ENCODE assay signal across 1 cellular context in the genomic region with DNA sequence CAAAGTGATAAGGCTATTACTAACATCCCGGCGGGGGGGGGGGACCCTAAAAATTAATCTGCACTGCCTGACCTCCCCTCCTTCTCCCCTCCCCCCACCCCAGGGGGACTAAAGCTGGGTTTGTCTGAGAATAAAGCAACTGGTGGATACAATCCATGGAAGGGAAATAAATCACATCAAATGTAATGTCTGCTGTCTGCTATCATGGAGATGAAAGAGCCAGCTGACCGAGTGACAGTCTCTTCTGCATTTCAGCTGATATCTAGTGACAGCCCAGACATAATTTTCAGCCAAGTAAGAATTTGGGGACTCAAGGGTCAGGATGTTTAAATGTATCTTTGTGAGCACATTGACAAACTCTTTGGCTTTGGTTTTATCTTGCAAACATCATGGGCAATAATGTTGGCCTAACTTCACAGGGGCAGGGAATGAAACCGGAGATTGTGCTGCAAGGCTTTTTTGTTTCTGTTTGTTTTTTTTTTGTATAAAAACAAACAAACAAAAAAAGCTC.
TF ChIP-seq lines count a peak whose summit lies in the region.

No MANE protein-coding gene starts in this region.

TF ChIP-seq in K562, 482 proteins besides CTCF, POLR2A, EP300 and RAD21 (continued from another document and continues in another):
- TF ChIP-seq PBX2 (CRISPR knock-in tag; IDR thresholded peaks at IDR 0.05; ENCODE audit: low read depth): no peak
- peak; percentile 50; the same call in 1 of the 2 replicates for TF ChIP-seq PBX2 (tag; conservative IDR thresholded peaks at IDR 0.05; ENCODE audit: low read depth)
- no peak for TF ChIP-seq ZNF445 (CRISPR knock-in tag; IDR thresholded peaks at IDR 0.05; ENCODE audit: low read depth)
- TF ChIP-seq IFI16 (CRISPR knock-in tag; IDR thresholded peaks at IDR 0.05): no peak
- no peak for TF ChIP-seq THRA (IDR thresholded peaks at IDR 0.05)
- TF ChIP-seq COPS2 (conservative IDR thresholded peaks at IDR 0.05): no peak
- TF ChIP-seq CBFA2T3 (IDR thresholded peaks at IDR 0.05): peak; percentile 76
- no peak for TF ChIP-seq NR2C2 (CRISPR knock-in tag; IDR thresholded peaks at IDR 0.05)
- no peak for TF ChIP-seq NR2C2 (tag; IDR thresholded peaks at IDR 0.05)
- TF ChIP-seq NFE2 (IDR thresholded peaks at IDR 0.05; ENCODE audit: low read depth): no peak
- no peak for TF ChIP-seq ZNF507 (tag; conservative IDR thresholded peaks at IDR 0.05)
- TF ChIP-seq ZNF586 (CRISPR knock-in tag; conservative IDR thresholded peaks at IDR 0.05): no peak
- TF ChIP-seq ZBTB1 (CRISPR knock-in tag; IDR thresholded peaks at IDR 0.05; ENCODE audit: borderline replicate concordance, low read depth): no peak
- no peak for TF ChIP-seq ZNF23 (CRISPR knock-in tag; IDR thresholded peaks at IDR 0.05)
- no peak for TF ChIP-seq FOXK1 (CRISPR knock-in tag; IDR thresholded peaks at IDR 0.05; ENCODE audit: borderline replicate concordance)
- TF ChIP-seq HNRNPK (IDR thresholded peaks at IDR 0.05; ENCODE audit: low read depth, low read length, poor library complexity, severe bottlenecking): no peak
- TF ChIP-seq, protein P1, sequence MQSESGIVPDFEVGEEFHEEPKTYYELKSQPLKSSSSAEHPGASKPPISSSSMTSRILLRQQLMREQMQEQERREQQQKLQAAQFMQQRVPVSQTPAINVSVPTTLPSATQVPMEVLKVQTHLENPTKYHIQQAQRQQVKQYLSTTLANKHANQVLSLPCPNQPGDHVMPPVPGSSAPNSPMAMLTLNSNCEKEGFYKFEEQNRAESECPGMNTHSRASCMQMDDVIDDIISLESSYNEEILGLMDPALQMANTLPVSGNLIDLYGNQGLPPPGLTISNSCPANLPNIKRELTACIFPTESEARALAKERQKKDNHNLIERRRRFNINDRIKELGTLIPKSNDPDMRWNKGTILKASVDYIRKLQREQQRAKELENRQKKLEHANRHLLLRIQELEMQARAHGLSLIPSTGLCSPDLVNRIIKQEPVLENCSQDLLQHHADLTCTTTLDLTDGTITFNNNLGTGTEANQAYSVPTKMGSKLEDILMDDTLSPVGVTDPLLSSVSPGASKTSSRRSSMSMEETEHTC (IDR thresholded peaks at IDR 0.05): no peak
- peak; percentile 42 for TF ChIP-seq TCF3 (CRISPR knock-in tag; IDR thresholded peaks at IDR 0.05)
- TF ChIP-seq ZNF444 (CRISPR knock-in tag; IDR thresholded peaks at IDR 0.05): no peak
- TF ChIP-seq ZNF695 (CRISPR knock-in tag; IDR thresholded peaks at IDR 0.05): no peak
- TF ChIP-seq BRF1 (IDR thresholded peaks at IDR 0.05; ENCODE audit: borderline replicate concordance, extremely low read depth, insufficient read length): no peak
- TF ChIP-seq PHF21A (IDR thresholded peaks at IDR 0.05; ENCODE audit: borderline replicate concordance, low read depth): no peak
- TF ChIP-seq TAF1 (IDR thresholded peaks at IDR 0.05; ENCODE audit: control insufficient read depth, extremely low read depth, insufficient read depth, low read length, severe bottlenecking): no peak
- TF ChIP-seq KHSRP (IDR thresholded peaks at IDR 0.05): no peak
- no peak for TF ChIP-seq SRSF3 (IDR thresholded peaks at IDR 0.05; ENCODE audit: insufficient read depth, low read length)
- TF ChIP-seq, protein P2, sequence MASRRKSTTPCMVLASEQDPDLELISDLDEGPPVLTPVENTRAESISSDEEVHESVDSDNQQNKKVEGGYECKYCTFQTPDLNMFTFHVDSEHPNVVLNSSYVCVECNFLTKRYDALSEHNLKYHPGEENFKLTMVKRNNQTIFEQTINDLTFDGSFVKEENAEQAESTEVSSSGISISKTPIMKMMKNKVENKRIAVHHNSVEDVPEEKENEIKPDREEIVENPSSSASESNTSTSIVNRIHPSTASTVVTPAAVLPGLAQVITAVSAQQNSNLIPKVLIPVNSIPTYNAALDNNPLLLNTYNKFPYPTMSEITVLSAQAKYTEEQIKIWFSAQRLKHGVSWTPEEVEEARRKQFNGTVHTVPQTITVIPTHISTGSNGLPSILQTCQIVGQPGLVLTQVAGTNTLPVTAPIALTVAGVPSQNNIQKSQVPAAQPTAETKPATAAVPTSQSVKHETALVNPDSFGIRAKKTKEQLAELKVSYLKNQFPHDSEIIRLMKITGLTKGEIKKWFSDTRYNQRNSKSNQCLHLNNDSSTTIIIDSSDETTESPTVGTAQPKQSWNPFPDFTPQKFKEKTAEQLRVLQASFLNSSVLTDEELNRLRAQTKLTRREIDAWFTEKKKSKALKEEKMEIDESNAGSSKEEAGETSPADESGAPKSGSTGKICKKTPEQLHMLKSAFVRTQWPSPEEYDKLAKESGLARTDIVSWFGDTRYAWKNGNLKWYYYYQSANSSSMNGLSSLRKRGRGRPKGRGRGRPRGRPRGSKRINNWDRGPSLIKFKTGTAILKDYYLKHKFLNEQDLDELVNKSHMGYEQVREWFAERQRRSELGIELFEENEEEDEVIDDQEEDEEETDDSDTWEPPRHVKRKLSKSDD (conservative IDR thresholded peaks at IDR 0.05; ENCODE audit: low read length): no peak
- TF ChIP-seq HCFC1 (IDR thresholded peaks at IDR 0.05; ENCODE audit: low read depth, low read length): no peak
- TF ChIP-seq, protein P3, sequence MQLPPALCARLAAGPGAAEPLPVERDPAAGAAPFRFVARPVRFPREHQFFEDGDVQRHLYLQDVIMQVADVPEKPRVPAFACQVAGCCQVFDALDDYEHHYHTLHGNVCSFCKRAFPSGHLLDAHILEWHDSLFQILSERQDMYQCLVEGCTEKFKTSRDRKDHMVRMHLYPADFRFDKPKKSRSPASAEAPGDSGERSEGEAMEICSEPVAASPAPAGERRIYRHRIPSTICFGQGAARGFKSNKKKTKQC (CRISPR knock-in tag; IDR thresholded peaks at IDR 0.05): no peak
- TF ChIP-seq, protein P4, sequence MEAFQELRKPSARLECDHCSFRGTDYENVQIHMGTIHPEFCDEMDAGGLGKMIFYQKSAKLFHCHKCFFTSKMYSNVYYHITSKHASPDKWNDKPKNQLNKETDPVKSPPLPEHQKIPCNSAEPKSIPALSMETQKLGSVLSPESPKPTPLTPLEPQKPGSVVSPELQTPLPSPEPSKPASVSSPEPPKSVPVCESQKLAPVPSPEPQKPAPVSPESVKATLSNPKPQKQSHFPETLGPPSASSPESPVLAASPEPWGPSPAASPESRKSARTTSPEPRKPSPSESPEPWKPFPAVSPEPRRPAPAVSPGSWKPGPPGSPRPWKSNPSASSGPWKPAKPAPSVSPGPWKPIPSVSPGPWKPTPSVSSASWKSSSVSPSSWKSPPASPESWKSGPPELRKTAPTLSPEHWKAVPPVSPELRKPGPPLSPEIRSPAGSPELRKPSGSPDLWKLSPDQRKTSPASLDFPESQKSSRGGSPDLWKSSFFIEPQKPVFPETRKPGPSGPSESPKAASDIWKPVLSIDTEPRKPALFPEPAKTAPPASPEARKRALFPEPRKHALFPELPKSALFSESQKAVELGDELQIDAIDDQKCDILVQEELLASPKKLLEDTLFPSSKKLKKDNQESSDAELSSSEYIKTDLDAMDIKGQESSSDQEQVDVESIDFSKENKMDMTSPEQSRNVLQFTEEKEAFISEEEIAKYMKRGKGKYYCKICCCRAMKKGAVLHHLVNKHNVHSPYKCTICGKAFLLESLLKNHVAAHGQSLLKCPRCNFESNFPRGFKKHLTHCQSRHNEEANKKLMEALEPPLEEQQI (IDR thresholded peaks at IDR 0.05): no peak
- peak; percentile 44 for TF ChIP-seq TAL1 (IDR thresholded peaks at IDR 0.05)
- TF ChIP-seq LARP7 (IDR thresholded peaks at IDR 0.05): no peak
- TF ChIP-seq FIP1L1 (IDR thresholded peaks at IDR 0.05; ENCODE audit: low read depth, low read length, poor library complexity, severe bottlenecking): no peak
- no peak for TF ChIP-seq ZBTB7A (IDR thresholded peaks at IDR 0.05; ENCODE audit: borderline replicate concordance, control insufficient read depth, low read depth, low read length)
- TF ChIP-seq MECOM (CRISPR knock-in tag; IDR thresholded peaks at IDR 0.05): no peak
- TF ChIP-seq TEAD4 (IDR thresholded peaks at IDR 0.05; ENCODE audit: low read length): 0 out of 2 replicates have a peak, but pooled peaks have one; percentile 10
- no peak for TF ChIP-seq TEAD4 (CRISPR knock-in tag; IDR thresholded peaks at IDR 0.05; ENCODE audit: borderline replicate concordance)
- TF ChIP-seq MYC (IDR thresholded peaks at IDR 0.05; ENCODE audit: low read depth, low read length): no peak
- TF ChIP-seq MYC (CRISPR knock-in tag; IDR thresholded peaks at IDR 0.05; ENCODE audit: borderline replicate concordance, low read depth): no peak
- TF ChIP-seq, protein P5, sequence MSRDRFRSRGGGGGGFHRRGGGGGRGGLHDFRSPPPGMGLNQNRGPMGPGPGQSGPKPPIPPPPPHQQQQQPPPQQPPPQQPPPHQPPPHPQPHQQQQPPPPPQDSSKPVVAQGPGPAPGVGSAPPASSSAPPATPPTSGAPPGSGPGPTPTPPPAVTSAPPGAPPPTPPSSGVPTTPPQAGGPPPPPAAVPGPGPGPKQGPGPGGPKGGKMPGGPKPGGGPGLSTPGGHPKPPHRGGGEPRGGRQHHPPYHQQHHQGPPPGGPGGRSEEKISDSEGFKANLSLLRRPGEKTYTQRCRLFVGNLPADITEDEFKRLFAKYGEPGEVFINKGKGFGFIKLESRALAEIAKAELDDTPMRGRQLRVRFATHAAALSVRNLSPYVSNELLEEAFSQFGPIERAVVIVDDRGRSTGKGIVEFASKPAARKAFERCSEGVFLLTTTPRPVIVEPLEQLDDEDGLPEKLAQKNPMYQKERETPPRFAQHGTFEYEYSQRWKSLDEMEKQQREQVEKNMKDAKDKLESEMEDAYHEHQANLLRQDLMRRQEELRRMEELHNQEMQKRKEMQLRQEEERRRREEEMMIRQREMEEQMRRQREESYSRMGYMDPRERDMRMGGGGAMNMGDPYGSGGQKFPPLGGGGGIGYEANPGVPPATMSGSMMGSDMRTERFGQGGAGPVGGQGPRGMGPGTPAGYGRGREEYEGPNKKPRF (IDR thresholded peaks at IDR 0.05; ENCODE audit: low read depth, low read length): no peak
- peak; percentile 53 for TF ChIP-seq CBFA2T2 (conservative IDR thresholded peaks at IDR 0.05)
- no peak for TF ChIP-seq FOXM1 (IDR thresholded peaks at IDR 0.05; ENCODE audit: low read depth)
- TF ChIP-seq FOXM1 (CRISPR knock-in tag; IDR thresholded peaks at IDR 0.05; ENCODE audit: low read depth): no peak
